ENCODE assay signal across 25 cellular contexts in genomic region chr4:142414336-142414945, GRCh38.
DNase-seq lines count a peak whose midpoint lies in the region; ATAC-seq, FAIRE-seq and TF ChIP-seq lines count a peak whose summit lies in the region.
"Had no signal": no experiment of that assay in that cellular context is flagged by ENCODE, and none has a peak within 500 bp of the region (broad histone marks: within the 10 kb centered on the region; RNA-seq: fewer than 3 reads in every experiment).

No MANE protein-coding gene starts in this region.

- H3K9me3 Mint-ChIP-seq in stimulated activated naive CD8-positive, alpha-beta T cell treated with anti-CD3 and anti-CD28 coated beads, Interleukin-15, Interleukin-2, amounts not matched to agents 100 ng/mL and 50 ng/mL, for 24 hours = no peaks in the 10 kb centered on the region
- peaks cover 5 to 6% of the 10 kb centered on the region in 2 donors for H3K9me3 Mint-ChIP-seq in stimulated activated naive CD8-positive, alpha-beta T cell treated with anti-CD3 and anti-CD28 coated beads, Interleukin-15, amount 100 ng/mL, for 72 hours
- H3K9me3 Mint-ChIP-seq in activated T-helper 2 cell treated with anti-CD3 and anti-CD28 coated beads, Interferon-gamma antibody, Interleukin-2, Interleukin-4, amounts not matched to agents 10 μg/mL and 5 μg/mL and 100 μg/mL, durations not matched to agents 14 hours and 24 hours and 36 hours = peaks cover 7% of the 10 kb centered on the region
- H3K9me3 Mint-ChIP-seq: HFFc6 had no signal

- intact Hi-C loops in activated T-helper 2 cell treated with anti-CD3 and anti-CD28 coated beads, Interferon-gamma antibody, Interleukin-2, Interleukin-4, amounts not matched to agents 10 μg/mL and 5 μg/mL and 100 μg/mL, durations not matched to agents 14 hours and 24 hours and 36 hours (cut with micrococcal nuclease) = no loop called here

- H3K27me3 Mint-ChIP-seq in stimulated activated naive CD8-positive, alpha-beta T cell treated with anti-CD3 and anti-CD28 coated beads, Interleukin-15, Interleukin-2, amounts not matched to agents 100 ng/mL and 50 ng/mL, for 24 hours = no peaks in the 10 kb centered on the region
- no peaks in the 10 kb centered on the region for H3K27me3 Mint-ChIP-seq in stimulated activated naive CD8-positive, alpha-beta T cell treated with anti-CD3 and anti-CD28 coated beads, Interleukin-15, amount 100 ng/mL, for 72 hours
- no peaks in the 10 kb centered on the region for H3K27me3 Mint-ChIP-seq in activated T-helper 2 cell treated with anti-CD3 and anti-CD28 coated beads, Interferon-gamma antibody, Interleukin-2, Interleukin-4, amounts not matched to agents 10 μg/mL and 5 μg/mL and 100 μg/mL, durations not matched to agents 14 hours and 24 hours and 36 hours (ENCODE audit: low read depth)
- H3K27me3 Mint-ChIP-seq: B cell, progenitor cell of endocrine pancreas had no signal

- no peak for FAIRE-seq in H54 (lab: Jason Lieb, UNC)
- FAIRE-seq: D721Med, HepG2 had no signal

- H3K4me3 Mint-ChIP-seq in stimulated activated naive CD8-positive, alpha-beta T cell treated with anti-CD3 and anti-CD28 coated beads, Interleukin-15, Interleukin-2, amounts not matched to agents 100 ng/mL and 50 ng/mL, for 24 hours = no peak overlapping the region
- no peak overlapping the region for H3K4me3 Mint-ChIP-seq in stimulated activated naive CD8-positive, alpha-beta T cell treated with anti-CD3 and anti-CD28 coated beads, Interleukin-15, amount 100 ng/mL, for 72 hours
- no peak overlapping the region for H3K4me3 Mint-ChIP-seq in activated T-helper 2 cell treated with anti-CD3 and anti-CD28 coated beads, Interferon-gamma antibody, Interleukin-2, Interleukin-4, amounts not matched to agents 10 μg/mL and 5 μg/mL and 100 μg/mL, durations not matched to agents 14 hours and 24 hours and 36 hours (ENCODE audit: low read depth)
- H3K4me3 Mint-ChIP-seq: B cell; HFFc6; natural killer cell treated with Interleukin-12 subunit alpha and Interleukin-12 subunit beta and Interleukin-15 and Interleukin-18, amount 100 ng/mL, for 72 hours had no signal

- H3K4me1 Mint-ChIP-seq in stimulated activated naive CD8-positive, alpha-beta T cell treated with anti-CD3 and anti-CD28 coated beads, Interleukin-15, Interleukin-2, amounts not matched to agents 100 ng/mL and 50 ng/mL, for 24 hours (ENCODE audit: low read depth) = peaks cover 82% of the 10 kb centered on the region
- H3K4me1 Mint-ChIP-seq in stimulated activated naive CD8-positive, alpha-beta T cell treated with anti-CD3 and anti-CD28 coated beads, Interleukin-15, amount 100 ng/mL, for 72 hours = peaks cover 83% of the 10 kb centered on the region
- H3K4me1 Mint-ChIP-seq in activated T-helper 2 cell treated with anti-CD3 and anti-CD28 coated beads, Interferon-gamma antibody, Interleukin-2, Interleukin-4, amounts not matched to agents 10 μg/mL and 5 μg/mL and 100 μg/mL, durations not matched to agents 14 hours and 24 hours and 36 hours (ENCODE audit: low read depth) = peaks cover 60% of the 10 kb centered on the region
- H3K4me1 Mint-ChIP-seq: B cell had no signal

- TF ChIP-seq CTCF in fibroblast of the aortic adventitia (IDR thresholded peaks at IDR 0.05; ENCODE audit: insufficient read depth, low read length) = no peak

- peak overlapping the region; percentile 71 for H3K27ac Mint-ChIP-seq in stimulated activated naive CD8-positive, alpha-beta T cell treated with anti-CD3 and anti-CD28 coated beads, Interleukin-15, Interleukin-2, amounts not matched to agents 100 ng/mL and 50 ng/mL, for 24 hours
- no peak overlapping the region for H3K27ac Mint-ChIP-seq in stimulated activated naive CD8-positive, alpha-beta T cell treated with anti-CD3 and anti-CD28 coated beads, Interleukin-15, amount 100 ng/mL, for 72 hours
- H3K27ac Mint-ChIP-seq in activated T-helper 2 cell treated with anti-CD3 and anti-CD28 coated beads, Interferon-gamma antibody, Interleukin-2, Interleukin-4, amounts not matched to agents 10 μg/mL and 5 μg/mL and 100 μg/mL, durations not matched to agents 14 hours and 24 hours and 36 hours = peak overlapping the region; percentile 73
- H3K27ac Mint-ChIP-seq: B cell, HFFc6, progenitor cell of endocrine pancreas had no signal

- no peak for DNase-seq in stimulated activated naive CD8-positive, alpha-beta T cell treated with anti-CD3 and anti-CD28 coated beads, Interleukin-15, amount 100 ng/mL, for 72 hours
- no peak for DNase-seq in activated T-helper 2 cell treated with anti-CD3 and anti-CD28 coated beads, Interferon-gamma antibody, Interleukin-2, Interleukin-4, amounts not matched to agents 10 μg/mL and 5 μg/mL and 100 μg/mL, durations not matched to agents 14 hours and 24 hours and 36 hours (ENCODE audit: low spot score)
- DNase-seq in fibroblast of the aortic adventitia (ENCODE audit: low read depth) (peak; percentile 11), H54 (ENCODE audit: insufficient read length, low spot score) (no peak), NCI-H2081 treated with DMSO at 0.1 percent for 48 hours (lab: John Stamatoyannopoulos, UW) (no peak)
- DNase-seq in stimulated activated CD8-positive, alpha-beta memory T cell treated with anti-CD3 and anti-CD28 coated beads, Interleukin-4, amount 100 ng/mL, for 48 hours = no peak
- DNase-seq: effector CD4-positive, alpha-beta T cell; esophagus squamous epithelium; HFFc6; left cardiac atrium; mesendoderm; NCI-H1105; NCI-H526 treated with DMSO at 0.1 percent for 48 hours; RPMI8226; SK-N-SH; stimulated activated naive CD4-positive, alpha-beta T cell treated with Interleukin-2 at 50 U/mL for 16 hours had no signal

- H3K36me3 Mint-ChIP-seq in stimulated activated naive CD8-positive, alpha-beta T cell treated with anti-CD3 and anti-CD28 coated beads, Interleukin-15, Interleukin-2, amounts not matched to agents 100 ng/mL and 50 ng/mL, for 24 hours (ENCODE audit: low read depth) = no peaks in the 10 kb centered on the region
- H3K36me3 Mint-ChIP-seq in activated T-helper 2 cell treated with anti-CD3 and anti-CD28 coated beads, Interferon-gamma antibody, Interleukin-2, Interleukin-4, amounts not matched to agents 10 μg/mL and 5 μg/mL and 100 μg/mL, durations not matched to agents 14 hours and 24 hours and 36 hours (ENCODE audit: low read depth) = peaks cover 17% of the 10 kb centered on the region

- TF ChIP-seq POLR2A in H54 (IDR thresholded peaks at IDR 0.05; ENCODE audit: low read depth, low read length) = no peak

- no peak for ATAC-seq in stimulated activated naive CD8-positive, alpha-beta T cell treated with anti-CD3 and anti-CD28 coated beads, Interleukin-15, amount 100 ng/mL, for 72 hours
- ATAC-seq: activated CD4-positive, CD25-positive, alpha-beta regulatory T cell treated with anti-CD3 and anti-CD28 coated beads, Interleukin-2, amount 50 U/mL, for 24 hours; HepG2; left cardiac atrium; natural killer cell treated with Interleukin-12 subunit alpha and Interleukin-12 subunit beta and Interleukin-15 and Interleukin-18, amount 100 ng/mL, for 72 hours had no signal

- no peak overlapping the region for H3K4me3 ChIP-seq in fibroblast of the aortic adventitia (ENCODE audit: low read depth, low read length)
- H3K4me3 ChIP-seq: esophagus squamous epithelium, skin epidermis, tibial nerve had no signal

Comparison
In these comparisons a context has a peak if more than half of its experiments do, and no peak if none do; other contexts are left out.
1. H3K27ac Mint-ChIP-seq: peak in stimulated activated naive CD8-positive, alpha-beta T cell treated with anti-CD3 and anti-CD28 coated beads, Interleukin-15, Interleukin-2, amounts not matched to agents 100 ng/mL and 50 ng/mL, for 24 hours (single experiment) and activated T-helper 2 cell treated with anti-CD3 and anti-CD28 coated beads, Interferon-gamma antibody, Interleukin-2, Interleukin-4, amounts not matched to agents 10 μg/mL and 5 μg/mL and 100 μg/mL, durations not matched to agents 14 hours and 24 hours and 36 hours (single experiment); none in stimulated activated naive CD8-positive, alpha-beta T cell treated with anti-CD3 and anti-CD28 coated beads, Interleukin-15, amount 100 ng/mL, for 72 hours (0 of 2).